Comparison of ENCODE assay signal across 8 cellular contexts in genomic region chr15:41558400-41559238, GRCh38. TPM values are rescaled to one million over a fixed set of nuclear protein-coding genes. Genes with fewer than 3 reads are reported as not detected.
DNase-seq lines count a peak whose midpoint lies in the region; TF ChIP-seq lines count a peak whose summit lies in the region.

Gene TYRO3 (plus strand): TSS chr15:41559212. CDS start chr15:41559258, 46 bp downstream.

- peak within 1 kb of the TSS; percentile 89 for H3K4me2 ChIP-seq in mammary epithelial cell (ENCODE audit: insufficient read depth, low read depth, low read length)

- H3K9me3 ChIP-seq in mammary epithelial cell (replicated peaks; ENCODE audit: insufficient read depth, low read length), result no peaks in the 10 kb centered on the region

- 12% methylated on average over 8 of the region's 81 CpGs for WGBS in mammary epithelial cell (ENCODE audit: low coverage, missing lambda C conversion rate)

- intact Hi-C loops in mammary epithelial cell (cut with micrococcal nuclease), result loop anchor here (2.0 to 5.0 kb wide), 6 partner anchors 44 to 344 kb away; partner anchors contain the start of genes JMJD7, MAPKBP1 and MGA

- peak within 1 kb of the TSS; percentile 95 for H2AFZ ChIP-seq in mammary epithelial cell (ENCODE audit: low read depth, low read length)

- H3K27me3 ChIP-seq in mammary epithelial cell (ENCODE audit: insufficient read depth, low read length), result no peaks in the 10 kb centered on the region

- CTCF ChIA-PET in mammary epithelial cell (lab: Charles Lee; ENCODE audit: low non-redundant PET), result interaction anchor here (0.5 kb wide), 1 partner anchor 1978 kb away, joined by 3 read pairs; the partner anchor contains the start of gene THBS1

- H3K27ac ChIP-seq in mammary epithelial cell (ENCODE audit: insufficient read depth, low read depth, low read length), result no peak within 1 kb of the TSS

- H4K20me1 ChIP-seq in mammary epithelial cell (ENCODE audit: insufficient read depth, low read length), result no peaks in the 10 kb centered on the region

- H3K79me2 ChIP-seq in mammary epithelial cell (ENCODE audit: insufficient read depth, low read length), result no peaks in the 10 kb centered on the region

- DNase-seq in DMS53 (lab: John Stamatoyannopoulos, UW) (peak; percentile 79), HuH-7.5 (ENCODE audit: low spot score) (peak; percentile 68), mammary epithelial cell (peak; percentile 40), islet precursor cell (peak; percentile 77), cerebellar nuclear complex (lab: John Stamatoyannopoulos, UW) (no peak)
- peak; percentile 38 to 55 (median 44) for DNase-seq in activated CD4-positive, CD25-positive, alpha-beta regulatory T cell (lab: John Stamatoyannopoulos, UW)
- peak; percentile 43 to 60 for DNase-seq in stimulated activated CD4-positive, alpha-beta T cell treated with anti-CD3 and anti-CD28 coated beads, Interleukin-12 subunit alpha, Interleukin-12 subunit beta, amount 100 ng/mL, for 24 hours (ENCODE audit: low read depth in 2 of 2)
- DNase-seq in NK-92 treated with Interleukin-12 subunit alpha and Interleukin-12 subunit beta, amount 100 ng/mL, for 24 hours (lab: John Stamatoyannopoulos, UW), result no peak

- peaks cover 17% of the 10 kb centered on the region for H3K4me1 ChIP-seq in mammary epithelial cell (ENCODE audit: insufficient read depth, low read length)

- no peak for TF ChIP-seq CTCF in mammary epithelial cell (conservative IDR thresholded peaks at IDR 0.05 in 1 of 2, IDR thresholded peaks at IDR 0.05 in 1 of 2; ENCODE audit: extremely low read depth in 1 of 2, insufficient read depth in 1 of 2, low read depth in 1 of 2, low read length in 2 of 2)

- dilution Hi-C loops in mammary epithelial cell (cut with HindIII; ENCODE audit: low sequenced_read_pairs), result no loop called here

- H3K36me3 ChIP-seq in mammary epithelial cell (ENCODE audit: insufficient read depth, low read length), result no peaks in the 10 kb centered on the region

- in situ Hi-C loops in mammary epithelial cell (cut with MboI; ENCODE audit: low sequenced_read_pairs in 2 of 2), result no loop called here

- BruUV-seq in mammary epithelial cell (replicated peaks; lab: Mats Ljungman, UMichigan), result no TSS peak

- H3K4me3 ChIP-seq in mammary epithelial cell (replicated peaks in 1 of 3; ENCODE audit: insufficient read depth in 1 of 3, low read depth in 2 of 3, low read length in 3 of 3), result peak within 1 kb of the TSS; percentile 42 to 62 (median 51)

- no peak within 1 kb of the TSS for H3K9ac ChIP-seq in mammary epithelial cell (ENCODE audit: insufficient read depth, low read length)

RNA-seq across cellular contexts. Expression of gene TYRO3, which starts in this region (rescaled TPM):
- total RNA-seq in mammary epithelial cell, result 10 to 100 TPM in 1 of 2 donors, 1 to 10 TPM in 1; 3.5 to 17.0 TPM
- polyA plus RNA-seq in mammary epithelial cell, result 13.2 TPM
- polyA minus RNA-seq in mammary epithelial cell, result 50.7 TPM

Comparison
In these comparisons a context has a peak if more than half of its experiments do, and no peak if none do; other contexts are left out.
1. DNase-seq: peak in DMS53 (single experiment), HuH-7.5 (single experiment), activated CD4-positive, CD25-positive, alpha-beta regulatory T cell (4 of 4), mammary epithelial cell (single experiment), islet precursor cell (single experiment) and stimulated activated CD4-positive, alpha-beta T cell treated with anti-CD3 and anti-CD28 coated beads, Interleukin-12 subunit alpha, Interleukin-12 subunit beta, amount 100 ng/mL, for 24 hours (2 of 2); none in cerebellar nuclear complex (0 of 2) and NK-92 treated with Interleukin-12 subunit alpha and Interleukin-12 subunit beta, amount 100 ng/mL, for 24 hours (single experiment).